9 cellular contexts compared by ENCODE assay signal in the genomic region with DNA sequence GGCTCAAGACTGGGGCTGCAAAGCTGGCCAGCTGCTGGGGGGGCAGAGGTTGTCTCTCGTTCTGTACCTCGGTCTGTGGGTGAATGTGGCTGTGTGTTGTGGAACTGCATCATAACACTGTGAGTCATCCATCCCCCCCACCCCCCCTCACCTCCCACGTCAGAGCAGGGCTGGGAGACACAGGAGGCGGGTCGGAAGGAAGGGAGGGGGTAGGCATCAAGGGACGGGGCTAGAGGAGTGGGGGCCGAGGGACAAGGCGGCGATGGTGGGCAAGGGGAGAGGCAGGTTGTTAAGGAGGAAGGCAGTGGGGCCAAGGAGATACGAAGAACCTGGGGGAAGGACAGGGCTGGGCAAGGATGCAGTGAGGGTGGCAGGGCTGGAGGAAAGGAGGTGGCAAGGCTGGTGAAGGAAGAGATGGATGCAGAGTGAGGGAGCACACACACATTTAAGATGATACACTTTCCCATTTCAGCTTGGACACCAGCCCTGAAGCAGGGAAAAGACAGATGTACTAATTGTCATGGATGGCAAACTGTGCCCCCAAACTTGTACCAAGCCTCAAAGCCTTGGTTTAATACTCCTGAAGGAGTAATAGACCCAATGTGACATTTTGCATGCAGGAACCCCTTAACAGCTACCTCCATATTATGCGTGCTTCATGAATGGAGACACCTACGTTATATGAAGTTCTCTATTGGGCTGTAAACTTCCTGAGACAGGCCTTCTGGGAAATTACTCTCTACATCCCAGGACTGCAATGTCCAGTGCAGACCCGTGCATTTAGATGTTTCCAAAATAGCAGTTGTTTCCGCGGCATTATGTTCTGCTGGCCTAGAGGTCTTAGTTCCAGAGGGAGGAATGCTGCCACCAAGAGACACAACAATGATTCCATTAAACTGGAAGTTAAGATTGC. TPM values are rescaled to one million over a fixed set of nuclear protein-coding genes. Genes with fewer than 3 reads are reported as not detected.
A peak's percentile ranks its signal among the peaks of the same experiment; 100 is the strongest.
DNase-seq lines count a peak whose midpoint lies in the region; ATAC-seq and TF ChIP-seq lines count a peak whose summit lies in the region.
"Had no signal": no experiment of that assay in that cellular context is flagged by ENCODE, and none has a peak within 500 bp of the region (broad histone marks: within the 10 kb centered on the region; RNA-seq: fewer than 3 reads in every experiment).

A gene with protein sequence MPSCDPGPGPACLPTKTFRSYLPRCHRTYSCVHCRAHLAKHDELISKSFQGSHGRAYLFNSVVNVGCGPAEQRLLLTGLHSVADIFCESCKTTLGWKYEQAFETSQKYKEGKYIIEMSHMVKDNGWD (minus strand): TSS at position 87 of the 913 bp plus-strand sequence. CDS start 2,805 bp downstream, outside the sequence.

- no peaks in the 10 kb centered on the region for H3K36me3 Mint-ChIP-seq in neural crest cell (ENCODE audit: low read depth)

- H3K4me3 Mint-ChIP-seq in neural crest cell, result peak within 1 kb of the TSS; percentile 93

- H3K27me3 Mint-ChIP-seq in neural crest cell (ENCODE audit: low read depth), result peaks cover 66% of the 10 kb centered on the region

- DNase-seq in DMS 273 (lab: John Stamatoyannopoulos, UW; ENCODE audit: unreplicated experiment) (peak; percentile 18), DMS 273 treated with DMSO at 0.1 percent for 48 hours (lab: John Stamatoyannopoulos, UW) (no peak), RKO (ENCODE audit: low spot score) (peak; percentile 56), fibroblast of the conjunctiva (ENCODE audit: low read depth) (peak; percentile 60), neural crest cell (ENCODE audit: low read depth, low spot score) (no peak)
- peak; percentile 20 to 81 (median 54) for DNase-seq in activated naive CD4-positive, alpha-beta T cell (lab: John Stamatoyannopoulos, UW)

- no peak for TF ChIP-seq CTCF in neural crest cell (conservative IDR thresholded peaks at IDR 0.05)

- H3K27ac ChIP-seq in temporal lobe (ENCODE audit: low read depth, low read length), result peak within 1 kb of the TSS; percentile 93
- H3K27ac ChIP-seq: 22Rv1 had no signal

- H3K27ac Mint-ChIP-seq in neural crest cell (ENCODE audit: unreplicated experiment), result peak within 1 kb of the TSS; percentile 88

- no peak for ATAC-seq in HG03460 (IDR thresholded peaks at IDR 0.05; ENCODE audit: unreplicated experiment)

- H3K4me1 Mint-ChIP-seq in neural crest cell, result peaks cover 74% of the 10 kb centered on the region

- H3K9me3 Mint-ChIP-seq in neural crest cell, result peaks cover 5% of the 10 kb centered on the region

RNA-seq across cellular contexts. Expression of the gene that starts here (rescaled TPM):
- total RNA-seq in neural crest cell (0.37 and 0.55 TPM in 2 replicates), temporal lobe (3.7 TPM)

Comparison
In these comparisons a context has a peak if more than half of its experiments do, and no peak if none do; other contexts are left out.
1. DNase-seq: peak in DMS 273 (single experiment), RKO (single experiment), activated naive CD4-positive, alpha-beta T cell (4 of 4) and fibroblast of the conjunctiva (single experiment); none in DMS 273 treated with DMSO at 0.1 percent for 48 hours (single experiment) and neural crest cell (single experiment).